In the genomic region with DNA sequence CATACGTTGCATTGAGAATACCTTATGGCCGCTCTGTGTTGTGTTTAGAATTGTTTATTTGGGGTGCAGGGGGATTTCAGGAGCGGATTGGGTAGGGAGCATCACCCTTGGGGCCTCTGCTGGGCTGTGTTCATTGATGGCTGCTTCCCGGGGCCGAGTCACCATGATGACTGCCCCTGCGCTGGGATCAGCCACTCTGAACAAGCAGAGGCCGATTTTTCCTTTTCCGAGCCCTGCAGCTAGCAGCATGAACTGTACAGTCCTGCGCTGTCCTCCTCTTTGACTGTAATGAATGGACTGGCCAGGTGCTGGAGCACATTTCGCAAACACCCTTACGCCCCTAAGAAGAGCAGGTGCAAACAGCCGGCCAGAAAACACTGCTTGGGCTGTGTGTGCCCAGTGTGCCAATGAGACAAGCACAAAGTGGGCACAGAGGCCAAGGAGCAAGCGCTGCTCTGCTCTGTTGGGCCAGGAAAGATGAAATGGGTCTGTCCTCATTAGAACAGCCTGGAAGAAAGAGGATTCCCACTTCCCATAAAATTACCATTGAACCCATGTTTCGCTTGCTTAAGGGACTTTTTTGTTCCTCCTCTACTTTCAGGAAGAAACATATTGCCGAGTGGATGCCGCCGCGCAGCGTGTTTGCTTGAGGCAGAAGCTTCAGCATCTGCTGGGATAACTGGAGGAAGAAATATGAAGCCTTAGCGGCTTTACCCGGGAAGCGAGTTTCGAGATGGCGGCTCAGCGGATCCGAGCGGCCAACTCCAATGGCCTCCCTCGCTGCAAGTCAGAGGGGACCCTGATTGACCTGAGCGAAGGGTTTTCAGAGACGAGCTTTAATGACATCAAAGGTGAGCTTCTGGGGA, we compare ENCODE assay signal across 12 cellular contexts.
"Had no signal": no experiment of that assay in that cellular context is flagged by ENCODE, and none has a peak within 500 bp of the region (broad histone marks: within the 10 kb centered on the region; RNA-seq: fewer than 3 reads in every experiment).

No MANE protein-coding gene starts in this region.

- H3K36me3 ChIP-seq: adrenal gland had no signal

- H3K4me1 ChIP-seq: adrenal gland, vagina had no signal

- H3K4me3 Mint-ChIP-seq: activated B cell treated with CpG ODN at 0.5 μM for 24 hours; activated CD4-positive, alpha-beta T cell treated with anti-CD3 and anti-CD28 coated beads, Interleukin-2, amount 10 ng/mL, durations not matched to agents 24 days and 14 days; activated naive CD4-positive, alpha-beta T cell treated with anti-CD3 and anti-CD28 coated beads for 36 hours; nephron; stimulated activated naive CD8-positive, alpha-beta T cell treated with anti-CD3 and anti-CD28 coated beads, Interleukin-15, Interleukin-2, amounts not matched to agents 100 ng/mL and 50 ng/mL, for 24 hours; T-helper 17 cell had no signal

- H3K27me3 Mint-ChIP-seq: activated B cell treated with CpG ODN at 0.5 μM for 24 hours; activated CD4-positive, alpha-beta T cell treated with anti-CD3 and anti-CD28 coated beads, Interleukin-2, amount 10 ng/mL, durations not matched to agents 24 days and 14 days; stimulated activated naive CD8-positive, alpha-beta T cell treated with anti-CD3 and anti-CD28 coated beads, Interleukin-15, Interleukin-2, amounts not matched to agents 100 ng/mL and 50 ng/mL, for 24 hours had no signal

- H3K4me1 Mint-ChIP-seq: activated B cell treated with CpG ODN at 0.5 μM for 24 hours; activated CD4-positive, alpha-beta T cell treated with anti-CD3 and anti-CD28 coated beads, Interleukin-2, amount 10 ng/mL, durations not matched to agents 24 days and 14 days; T-helper 17 cell had no signal

- H3K9me3 Mint-ChIP-seq: activated B cell treated with CpG ODN at 0.5 μM for 24 hours; activated CD4-positive, alpha-beta T cell treated with anti-CD3 and anti-CD28 coated beads, Interleukin-2, amount 10 ng/mL, durations not matched to agents 24 days and 14 days; activated naive CD4-positive, alpha-beta T cell treated with anti-CD3 and anti-CD28 coated beads for 36 hours; nephron; stimulated activated naive CD8-positive, alpha-beta T cell treated with anti-CD3 and anti-CD28 coated beads, Interleukin-15, Interleukin-2, amounts not matched to agents 100 ng/mL and 50 ng/mL, for 24 hours had no signal

- H3K27ac ChIP-seq: adrenal gland, foreskin keratinocyte, vagina had no signal

- DNase-seq: activated B cell treated with CpG ODN at 0.5 μM for 24 hours; activated CD4-positive, alpha-beta T cell treated with anti-CD3 and anti-CD28 coated beads, Interleukin-2, amount 10 ng/mL, durations not matched to agents 24 days and 14 days; activated naive CD4-positive, alpha-beta T cell treated with anti-CD3 and anti-CD28 coated beads for 36 hours; adrenal gland; foreskin keratinocyte; left colon; stimulated activated CD4-positive, alpha-beta T cell treated with anti-CD3 and anti-CD28 coated beads, Interleukin-15, amount 100 ng/mL, for 24 hours; stimulated activated CD4-positive, alpha-beta T cell treated with anti-CD3 and anti-CD28 coated beads, Interleukin-4, amount 100 ng/mL, for 24 hours; T-helper 17 cell had no signal

- H3K27me3 ChIP-seq: adrenal gland, foreskin keratinocyte, vagina had no signal

- H3K9me3 ChIP-seq: adrenal gland, vagina had no signal

- H3K4me3 ChIP-seq: adrenal gland, vagina had no signal

- ATAC-seq: foreskin keratinocyte, left colon, T-helper 17 cell had no signal

- H3K27ac Mint-ChIP-seq: activated B cell treated with CpG ODN at 0.5 μM for 24 hours; activated CD4-positive, alpha-beta T cell treated with anti-CD3 and anti-CD28 coated beads, Interleukin-2, amount 10 ng/mL, durations not matched to agents 24 days and 14 days; activated naive CD4-positive, alpha-beta T cell treated with anti-CD3 and anti-CD28 coated beads for 36 hours; nephron; stimulated activated naive CD8-positive, alpha-beta T cell treated with anti-CD3 and anti-CD28 coated beads, Interleukin-15, Interleukin-2, amounts not matched to agents 100 ng/mL and 50 ng/mL, for 24 hours; T-helper 17 cell had no signal
